ENCODE assay signal across 1 cellular context in the genomic region with DNA sequence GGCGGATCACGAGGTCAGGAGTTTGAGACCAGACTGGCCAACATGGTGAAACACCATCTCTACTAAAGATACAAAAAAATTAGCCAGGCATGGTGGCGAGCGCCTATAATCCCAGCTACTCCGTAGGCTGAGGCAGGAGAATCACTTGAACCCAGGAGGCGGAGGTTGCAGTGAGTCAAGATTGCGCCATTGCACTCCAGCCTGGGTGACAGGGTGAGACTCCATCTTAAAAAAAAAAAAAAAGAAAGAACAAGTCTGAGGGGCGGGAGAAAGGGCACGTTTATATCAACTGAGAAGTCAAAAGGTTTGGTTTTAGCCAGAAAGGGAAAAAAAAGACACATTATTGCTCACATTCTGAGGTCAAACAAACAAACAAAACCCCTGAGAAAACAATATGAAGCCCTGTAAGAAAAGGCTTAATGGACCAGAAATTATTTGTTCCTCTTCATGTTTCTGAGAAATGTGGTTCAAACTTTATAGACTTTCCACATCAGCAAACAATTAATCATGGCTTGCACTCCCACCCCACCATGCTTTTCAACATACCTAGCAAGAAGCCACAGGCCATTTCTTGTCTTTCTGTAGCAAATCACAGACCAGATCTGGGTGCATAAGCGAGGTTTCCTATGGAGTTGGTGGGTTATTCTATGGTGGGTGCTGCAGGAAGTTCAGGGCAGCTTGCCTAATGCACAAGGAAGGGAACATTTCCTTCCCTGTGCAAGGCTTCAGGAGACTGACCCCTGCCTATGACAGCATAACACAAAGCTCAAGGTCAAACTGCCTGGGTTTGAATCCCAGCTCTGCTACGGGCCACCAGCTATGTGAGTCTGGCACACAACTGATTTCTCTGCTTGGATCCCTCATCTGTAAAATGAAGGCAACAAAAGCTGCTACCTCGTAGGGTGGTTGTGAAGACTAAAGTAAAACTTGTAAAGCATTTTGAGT.
TF ChIP-seq lines count a peak whose summit lies in the region.

No MANE protein-coding gene starts in this region.

TF ChIP-seq in K562, 482 proteins besides CTCF, POLR2A, EP300 and RAD21 (continued from another document and continues in another):
- TF ChIP-seq, protein P1, sequence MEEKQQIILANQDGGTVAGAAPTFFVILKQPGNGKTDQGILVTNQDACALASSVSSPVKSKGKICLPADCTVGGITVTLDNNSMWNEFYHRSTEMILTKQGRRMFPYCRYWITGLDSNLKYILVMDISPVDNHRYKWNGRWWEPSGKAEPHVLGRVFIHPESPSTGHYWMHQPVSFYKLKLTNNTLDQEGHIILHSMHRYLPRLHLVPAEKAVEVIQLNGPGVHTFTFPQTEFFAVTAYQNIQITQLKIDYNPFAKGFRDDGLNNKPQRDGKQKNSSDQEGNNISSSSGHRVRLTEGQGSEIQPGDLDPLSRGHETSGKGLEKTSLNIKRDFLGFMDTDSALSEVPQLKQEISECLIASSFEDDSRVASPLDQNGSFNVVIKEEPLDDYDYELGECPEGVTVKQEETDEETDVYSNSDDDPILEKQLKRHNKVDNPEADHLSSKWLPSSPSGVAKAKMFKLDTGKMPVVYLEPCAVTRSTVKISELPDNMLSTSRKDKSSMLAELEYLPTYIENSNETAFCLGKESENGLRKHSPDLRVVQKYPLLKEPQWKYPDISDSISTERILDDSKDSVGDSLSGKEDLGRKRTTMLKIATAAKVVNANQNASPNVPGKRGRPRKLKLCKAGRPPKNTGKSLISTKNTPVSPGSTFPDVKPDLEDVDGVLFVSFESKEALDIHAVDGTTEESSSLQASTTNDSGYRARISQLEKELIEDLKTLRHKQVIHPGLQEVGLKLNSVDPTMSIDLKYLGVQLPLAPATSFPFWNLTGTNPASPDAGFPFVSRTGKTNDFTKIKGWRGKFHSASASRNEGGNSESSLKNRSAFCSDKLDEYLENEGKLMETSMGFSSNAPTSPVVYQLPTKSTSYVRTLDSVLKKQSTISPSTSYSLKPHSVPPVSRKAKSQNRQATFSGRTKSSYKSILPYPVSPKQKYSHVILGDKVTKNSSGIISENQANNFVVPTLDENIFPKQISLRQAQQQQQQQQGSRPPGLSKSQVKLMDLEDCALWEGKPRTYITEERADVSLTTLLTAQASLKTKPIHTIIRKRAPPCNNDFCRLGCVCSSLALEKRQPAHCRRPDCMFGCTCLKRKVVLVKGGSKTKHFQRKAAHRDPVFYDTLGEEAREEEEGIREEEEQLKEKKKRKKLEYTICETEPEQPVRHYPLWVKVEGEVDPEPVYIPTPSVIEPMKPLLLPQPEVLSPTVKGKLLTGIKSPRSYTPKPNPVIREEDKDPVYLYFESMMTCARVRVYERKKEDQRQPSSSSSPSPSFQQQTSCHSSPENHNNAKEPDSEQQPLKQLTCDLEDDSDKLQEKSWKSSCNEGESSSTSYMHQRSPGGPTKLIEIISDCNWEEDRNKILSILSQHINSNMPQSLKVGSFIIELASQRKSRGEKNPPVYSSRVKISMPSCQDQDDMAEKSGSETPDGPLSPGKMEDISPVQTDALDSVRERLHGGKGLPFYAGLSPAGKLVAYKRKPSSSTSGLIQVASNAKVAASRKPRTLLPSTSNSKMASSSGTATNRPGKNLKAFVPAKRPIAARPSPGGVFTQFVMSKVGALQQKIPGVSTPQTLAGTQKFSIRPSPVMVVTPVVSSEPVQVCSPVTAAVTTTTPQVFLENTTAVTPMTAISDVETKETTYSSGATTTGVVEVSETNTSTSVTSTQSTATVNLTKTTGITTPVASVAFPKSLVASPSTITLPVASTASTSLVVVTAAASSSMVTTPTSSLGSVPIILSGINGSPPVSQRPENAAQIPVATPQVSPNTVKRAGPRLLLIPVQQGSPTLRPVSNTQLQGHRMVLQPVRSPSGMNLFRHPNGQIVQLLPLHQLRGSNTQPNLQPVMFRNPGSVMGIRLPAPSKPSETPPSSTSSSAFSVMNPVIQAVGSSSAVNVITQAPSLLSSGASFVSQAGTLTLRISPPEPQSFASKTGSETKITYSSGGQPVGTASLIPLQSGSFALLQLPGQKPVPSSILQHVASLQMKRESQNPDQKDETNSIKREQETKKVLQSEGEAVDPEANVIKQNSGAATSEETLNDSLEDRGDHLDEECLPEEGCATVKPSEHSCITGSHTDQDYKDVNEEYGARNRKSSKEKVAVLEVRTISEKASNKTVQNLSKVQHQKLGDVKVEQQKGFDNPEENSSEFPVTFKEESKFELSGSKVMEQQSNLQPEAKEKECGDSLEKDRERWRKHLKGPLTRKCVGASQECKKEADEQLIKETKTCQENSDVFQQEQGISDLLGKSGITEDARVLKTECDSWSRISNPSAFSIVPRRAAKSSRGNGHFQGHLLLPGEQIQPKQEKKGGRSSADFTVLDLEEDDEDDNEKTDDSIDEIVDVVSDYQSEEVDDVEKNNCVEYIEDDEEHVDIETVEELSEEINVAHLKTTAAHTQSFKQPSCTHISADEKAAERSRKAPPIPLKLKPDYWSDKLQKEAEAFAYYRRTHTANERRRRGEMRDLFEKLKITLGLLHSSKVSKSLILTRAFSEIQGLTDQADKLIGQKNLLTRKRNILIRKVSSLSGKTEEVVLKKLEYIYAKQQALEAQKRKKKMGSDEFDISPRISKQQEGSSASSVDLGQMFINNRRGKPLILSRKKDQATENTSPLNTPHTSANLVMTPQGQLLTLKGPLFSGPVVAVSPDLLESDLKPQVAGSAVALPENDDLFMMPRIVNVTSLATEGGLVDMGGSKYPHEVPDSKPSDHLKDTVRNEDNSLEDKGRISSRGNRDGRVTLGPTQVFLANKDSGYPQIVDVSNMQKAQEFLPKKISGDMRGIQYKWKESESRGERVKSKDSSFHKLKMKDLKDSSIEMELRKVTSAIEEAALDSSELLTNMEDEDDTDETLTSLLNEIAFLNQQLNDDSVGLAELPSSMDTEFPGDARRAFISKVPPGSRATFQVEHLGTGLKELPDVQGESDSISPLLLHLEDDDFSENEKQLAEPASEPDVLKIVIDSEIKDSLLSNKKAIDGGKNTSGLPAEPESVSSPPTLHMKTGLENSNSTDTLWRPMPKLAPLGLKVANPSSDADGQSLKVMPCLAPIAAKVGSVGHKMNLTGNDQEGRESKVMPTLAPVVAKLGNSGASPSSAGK (IDR thresholded peaks at IDR 0.05): no peak
- TF ChIP-seq TBP (optimal IDR thresholded peaks at IDR 0.05; ENCODE audit: low read depth, low read length): no peak
- TF ChIP-seq CREBBP (IDR thresholded peaks at IDR 0.05; ENCODE audit: low read depth, low read length): no peak
- TF ChIP-seq SMAD4 (CRISPR knock-in tag; conservative IDR thresholded peaks at IDR 0.05): no peak
- TF ChIP-seq SRSF1 (IDR thresholded peaks at IDR 0.05; ENCODE audit: low read depth, low read length): no peak
- TF ChIP-seq, protein P2, sequence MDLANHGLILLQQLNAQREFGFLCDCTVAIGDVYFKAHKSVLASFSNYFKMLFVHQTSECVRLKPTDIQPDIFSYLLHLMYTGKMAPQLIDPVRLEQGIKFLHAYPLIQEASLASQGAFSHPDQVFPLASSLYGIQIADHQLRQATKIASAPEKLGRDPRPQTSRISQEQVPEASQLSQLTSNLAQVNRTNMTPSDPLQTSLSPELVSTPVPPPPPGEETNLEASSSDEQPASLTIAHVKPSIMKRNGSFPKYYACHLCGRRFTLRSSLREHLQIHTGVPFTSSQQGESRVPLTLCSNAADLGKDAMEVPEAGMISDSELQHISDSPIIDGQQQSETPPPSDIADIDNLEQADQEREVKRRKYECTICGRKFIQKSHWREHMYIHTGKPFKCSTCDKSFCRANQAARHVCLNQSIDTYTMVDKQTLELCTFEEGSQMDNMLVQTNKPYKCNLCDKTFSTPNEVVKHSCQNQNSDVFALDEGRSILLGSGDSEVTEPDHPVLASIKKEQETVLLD (IDR thresholded peaks at IDR 0.05): no peak
- peak; percentile 43; the same call in 1 of the 2 replicates for TF ChIP-seq PTTG1 (tag; IDR thresholded peaks at IDR 0.05; ENCODE audit: low read depth)
- TF ChIP-seq NBN (IDR thresholded peaks at IDR 0.05; ENCODE audit: low read depth): no peak
- TF ChIP-seq, protein P3, sequence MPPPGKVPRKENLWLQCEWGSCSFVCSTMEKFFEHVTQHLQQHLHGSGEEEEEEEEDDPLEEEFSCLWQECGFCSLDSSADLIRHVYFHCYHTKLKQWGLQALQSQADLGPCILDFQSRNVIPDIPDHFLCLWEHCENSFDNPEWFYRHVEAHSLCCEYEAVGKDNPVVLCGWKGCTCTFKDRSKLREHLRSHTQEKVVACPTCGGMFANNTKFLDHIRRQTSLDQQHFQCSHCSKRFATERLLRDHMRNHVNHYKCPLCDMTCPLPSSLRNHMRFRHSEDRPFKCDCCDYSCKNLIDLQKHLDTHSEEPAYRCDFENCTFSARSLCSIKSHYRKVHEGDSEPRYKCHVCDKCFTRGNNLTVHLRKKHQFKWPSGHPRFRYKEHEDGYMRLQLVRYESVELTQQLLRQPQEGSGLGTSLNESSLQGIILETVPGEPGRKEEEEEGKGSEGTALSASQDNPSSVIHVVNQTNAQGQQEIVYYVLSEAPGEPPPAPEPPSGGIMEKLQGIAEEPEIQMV (tag; conservative IDR thresholded peaks at IDR 0.05; ENCODE audit: low read depth): no peak
- no peak for TF ChIP-seq ETS2 (tag; IDR thresholded peaks at IDR 0.05; ENCODE audit: borderline replicate concordance, poor library complexity, severe bottlenecking)
- TF ChIP-seq NCOA6 (IDR thresholded peaks at IDR 0.05): no peak
- TF ChIP-seq HDAC8 (tag; IDR thresholded peaks at IDR 0.05): no peak
- no peak for TF ChIP-seq XRCC5 (IDR thresholded peaks at IDR 0.05; ENCODE audit: low read depth, low read length)
- TF ChIP-seq, protein P4, sequence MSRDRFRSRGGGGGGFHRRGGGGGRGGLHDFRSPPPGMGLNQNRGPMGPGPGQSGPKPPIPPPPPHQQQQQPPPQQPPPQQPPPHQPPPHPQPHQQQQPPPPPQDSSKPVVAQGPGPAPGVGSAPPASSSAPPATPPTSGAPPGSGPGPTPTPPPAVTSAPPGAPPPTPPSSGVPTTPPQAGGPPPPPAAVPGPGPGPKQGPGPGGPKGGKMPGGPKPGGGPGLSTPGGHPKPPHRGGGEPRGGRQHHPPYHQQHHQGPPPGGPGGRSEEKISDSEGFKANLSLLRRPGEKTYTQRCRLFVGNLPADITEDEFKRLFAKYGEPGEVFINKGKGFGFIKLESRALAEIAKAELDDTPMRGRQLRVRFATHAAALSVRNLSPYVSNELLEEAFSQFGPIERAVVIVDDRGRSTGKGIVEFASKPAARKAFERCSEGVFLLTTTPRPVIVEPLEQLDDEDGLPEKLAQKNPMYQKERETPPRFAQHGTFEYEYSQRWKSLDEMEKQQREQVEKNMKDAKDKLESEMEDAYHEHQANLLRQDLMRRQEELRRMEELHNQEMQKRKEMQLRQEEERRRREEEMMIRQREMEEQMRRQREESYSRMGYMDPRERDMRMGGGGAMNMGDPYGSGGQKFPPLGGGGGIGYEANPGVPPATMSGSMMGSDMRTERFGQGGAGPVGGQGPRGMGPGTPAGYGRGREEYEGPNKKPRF (IDR thresholded peaks at IDR 0.05; ENCODE audit: low read depth, low read length): no peak
- TF ChIP-seq ASH1L (IDR thresholded peaks at IDR 0.05; ENCODE audit: borderline replicate concordance, low read depth, partially characterized antibody): no peak
- no peak for TF ChIP-seq ZNF79 (CRISPR knock-in tag; IDR thresholded peaks at IDR 0.05; ENCODE audit: low read depth)
- no peak for TF ChIP-seq TEAD2 (tag; IDR thresholded peaks at IDR 0.05)
- TF ChIP-seq ZNF778 (CRISPR knock-in tag; IDR thresholded peaks at IDR 0.05): no peak
- TF ChIP-seq, protein P5, sequence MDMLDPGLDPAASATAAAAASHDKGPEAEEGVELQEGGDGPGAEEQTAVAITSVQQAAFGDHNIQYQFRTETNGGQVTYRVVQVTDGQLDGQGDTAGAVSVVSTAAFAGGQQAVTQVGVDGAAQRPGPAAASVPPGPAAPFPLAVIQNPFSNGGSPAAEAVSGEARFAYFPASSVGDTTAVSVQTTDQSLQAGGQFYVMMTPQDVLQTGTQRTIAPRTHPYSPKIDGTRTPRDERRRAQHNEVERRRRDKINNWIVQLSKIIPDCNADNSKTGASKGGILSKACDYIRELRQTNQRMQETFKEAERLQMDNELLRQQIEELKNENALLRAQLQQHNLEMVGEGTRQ (CRISPR knock-in tag; IDR thresholded peaks at IDR 0.05): no peak
- no peak for TF ChIP-seq NR4A1 (CRISPR knock-in tag; IDR thresholded peaks at IDR 0.05)
- no peak for TF ChIP-seq NR4A1 (tag; IDR thresholded peaks at IDR 0.05)
- TF ChIP-seq MCM3 (IDR thresholded peaks at IDR 0.05): no peak
- TF ChIP-seq, protein P6, sequence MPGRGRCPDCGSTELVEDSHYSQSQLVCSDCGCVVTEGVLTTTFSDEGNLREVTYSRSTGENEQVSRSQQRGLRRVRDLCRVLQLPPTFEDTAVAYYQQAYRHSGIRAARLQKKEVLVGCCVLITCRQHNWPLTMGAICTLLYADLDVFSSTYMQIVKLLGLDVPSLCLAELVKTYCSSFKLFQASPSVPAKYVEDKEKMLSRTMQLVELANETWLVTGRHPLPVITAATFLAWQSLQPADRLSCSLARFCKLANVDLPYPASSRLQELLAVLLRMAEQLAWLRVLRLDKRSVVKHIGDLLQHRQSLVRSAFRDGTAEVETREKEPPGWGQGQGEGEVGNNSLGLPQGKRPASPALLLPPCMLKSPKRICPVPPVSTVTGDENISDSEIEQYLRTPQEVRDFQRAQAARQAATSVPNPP (IDR thresholded peaks at IDR 0.05; ENCODE audit: borderline replicate concordance, insufficient read depth, insufficient read length): no peak
- TF ChIP-seq EGR1 (conservative IDR thresholded peaks at IDR 0.05): no peak
- TF ChIP-seq DNMT1 (IDR thresholded peaks at IDR 0.05): no peak
- no peak for TF ChIP-seq ZNF57 (CRISPR knock-in tag; IDR thresholded peaks at IDR 0.05)
- TF ChIP-seq, protein P7, sequence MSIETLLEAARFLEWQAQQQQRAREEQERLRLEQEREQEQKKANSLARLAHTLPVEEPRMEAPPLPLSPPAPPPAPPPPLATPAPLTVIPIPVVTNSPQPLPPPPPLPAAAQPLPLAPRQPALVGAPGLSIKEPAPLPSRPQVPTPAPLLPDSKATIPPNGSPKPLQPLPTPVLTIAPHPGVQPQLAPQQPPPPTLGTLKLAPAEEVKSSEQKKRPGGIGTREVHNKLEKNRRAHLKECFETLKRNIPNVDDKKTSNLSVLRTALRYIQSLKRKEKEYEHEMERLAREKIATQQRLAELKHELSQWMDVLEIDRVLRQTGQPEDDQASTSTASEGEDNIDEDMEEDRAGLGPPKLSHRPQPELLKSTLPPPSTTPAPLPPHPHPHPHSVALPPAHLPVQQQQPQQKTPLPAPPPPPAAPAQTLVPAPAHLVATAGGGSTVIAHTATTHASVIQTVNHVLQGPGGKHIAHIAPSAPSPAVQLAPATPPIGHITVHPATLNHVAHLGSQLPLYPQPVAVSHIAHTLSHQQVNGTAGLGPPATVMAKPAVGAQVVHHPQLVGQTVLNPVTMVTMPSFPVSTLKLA (conservative IDR thresholded peaks at IDR 0.05): no peak
- TF ChIP-seq ZFX (CRISPR knock-in tag; IDR thresholded peaks at IDR 0.05): no peak
- no peak for TF ChIP-seq SMAD2 (IDR thresholded peaks at IDR 0.05; ENCODE audit: low read depth, low read length)
- no peak for TF ChIP-seq SP1 (CRISPR knock-in tag; IDR thresholded peaks at IDR 0.05)
- no peak for TF ChIP-seq ZNF785 (CRISPR knock-in tag; IDR thresholded peaks at IDR 0.05)
- peak; percentile 24 for TF ChIP-seq GTF2E2 (tag; IDR thresholded peaks at IDR 0.05)
- no peak for TF ChIP-seq ZNF316 (IDR thresholded peaks at IDR 0.05)
- TF ChIP-seq MEF2D (tag; conservative IDR thresholded peaks at IDR 0.05; ENCODE audit: low read depth): no peak
- TF ChIP-seq ZNF232 (CRISPR knock-in tag; IDR thresholded peaks at IDR 0.05): no peak
- no peak for TF ChIP-seq TAF7 (tag; IDR thresholded peaks at IDR 0.05)
- TF ChIP-seq ZKSCAN3 (CRISPR knock-in tag; IDR thresholded peaks at IDR 0.05): no peak
- TF ChIP-seq, protein P8, sequence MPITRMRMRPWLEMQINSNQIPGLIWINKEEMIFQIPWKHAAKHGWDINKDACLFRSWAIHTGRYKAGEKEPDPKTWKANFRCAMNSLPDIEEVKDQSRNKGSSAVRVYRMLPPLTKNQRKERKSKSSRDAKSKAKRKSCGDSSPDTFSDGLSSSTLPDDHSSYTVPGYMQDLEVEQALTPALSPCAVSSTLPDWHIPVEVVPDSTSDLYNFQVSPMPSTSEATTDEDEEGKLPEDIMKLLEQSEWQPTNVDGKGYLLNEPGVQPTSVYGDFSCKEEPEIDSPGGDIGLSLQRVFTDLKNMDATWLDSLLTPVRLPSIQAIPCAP (CRISPR knock-in tag; IDR thresholded peaks at IDR 0.05; ENCODE audit: borderline replicate concordance): no peak
